Comparison of ENCODE assay signal across 1 cellular context in the genomic region with DNA sequence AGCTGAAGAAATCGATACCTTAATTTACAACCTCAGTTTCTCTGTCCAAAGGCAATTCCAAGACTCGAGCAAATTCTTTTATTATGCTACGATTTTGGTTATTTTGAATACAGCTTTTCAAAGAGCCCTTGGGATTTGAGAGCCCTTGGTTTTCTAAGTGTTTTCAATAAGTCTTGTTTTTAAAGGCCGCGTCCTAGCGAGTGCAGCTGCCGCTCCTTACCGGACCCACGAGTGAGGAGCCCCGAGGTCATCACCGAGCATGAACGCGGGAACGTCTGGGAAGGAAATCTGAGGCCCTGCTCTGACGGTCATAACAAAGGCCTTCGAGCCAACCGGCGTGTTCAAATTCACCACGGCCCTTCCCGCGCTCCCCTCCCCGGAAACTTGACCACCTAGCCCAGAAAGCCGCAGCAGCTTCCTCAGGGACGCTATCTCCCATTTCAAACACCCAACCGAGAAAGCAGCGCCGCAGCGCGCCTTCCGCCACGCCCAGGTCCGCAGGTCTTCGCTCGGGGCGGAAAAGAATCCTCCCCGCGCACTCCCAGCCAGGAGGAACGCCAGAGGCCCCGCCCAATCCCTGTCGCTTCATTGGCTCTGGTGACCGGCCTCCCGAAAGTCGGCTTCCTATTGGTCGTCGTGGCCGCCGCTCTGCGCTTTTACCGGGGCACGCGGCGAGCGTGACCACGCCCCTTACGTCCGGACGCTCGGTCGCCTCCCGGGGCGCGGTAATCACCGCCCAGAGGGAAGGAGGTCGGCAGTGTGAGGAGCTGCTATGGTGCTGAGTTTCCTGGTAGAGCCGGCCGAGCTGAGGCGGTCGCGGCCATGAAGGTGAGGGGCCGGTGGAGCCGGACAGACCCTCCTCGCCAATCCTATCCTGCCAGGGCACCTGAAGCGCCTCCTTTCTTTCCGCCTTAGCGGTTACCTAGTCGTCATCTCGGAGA.
TF ChIP-seq lines count a peak whose summit lies in the region.

A gene with protein sequence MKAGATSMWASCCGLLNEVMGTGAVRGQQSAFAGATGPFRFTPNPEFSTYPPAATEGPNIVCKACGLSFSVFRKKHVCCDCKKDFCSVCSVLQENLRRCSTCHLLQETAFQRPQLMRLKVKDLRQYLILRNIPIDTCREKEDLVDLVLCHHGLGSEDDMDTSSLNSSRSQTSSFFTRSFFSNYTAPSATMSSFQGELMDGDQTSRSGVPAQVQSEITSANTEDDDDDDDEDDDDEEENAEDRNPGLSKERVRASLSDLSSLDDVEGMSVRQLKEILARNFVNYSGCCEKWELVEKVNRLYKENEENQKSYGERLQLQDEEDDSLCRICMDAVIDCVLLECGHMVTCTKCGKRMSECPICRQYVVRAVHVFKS (plus strand): TSS at position 728 of the 941 bp plus-strand sequence. CDS start 95 bp downstream, at position 823.

TF ChIP-seq in H1, 55 proteins besides CTCF, POLR2A, EP300 and RAD21 (continued from another document):
- peak; percentile 91 for TF ChIP-seq NANOG (IDR thresholded peaks at IDR 0.05; ENCODE audit: insufficient read depth, low read depth, low read length, poor library complexity, severe bottlenecking)
- TF ChIP-seq, protein P1, sequence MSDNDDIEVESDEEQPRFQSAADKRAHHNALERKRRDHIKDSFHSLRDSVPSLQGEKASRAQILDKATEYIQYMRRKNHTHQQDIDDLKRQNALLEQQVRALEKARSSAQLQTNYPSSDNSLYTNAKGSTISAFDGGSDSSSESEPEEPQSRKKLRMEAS (IDR thresholded peaks at IDR 0.05) = peak; percentile 53
- peak; percentile 96 for TF ChIP-seq TAF1 (IDR thresholded peaks at IDR 0.05; ENCODE audit: low read depth, low read length)
- TF ChIP-seq CHD2 (IDR thresholded peaks at IDR 0.05; ENCODE audit: low read length) = peak; percentile 83
